Comparison of ENCODE assay signal across 1 cellular context in the genomic region with DNA sequence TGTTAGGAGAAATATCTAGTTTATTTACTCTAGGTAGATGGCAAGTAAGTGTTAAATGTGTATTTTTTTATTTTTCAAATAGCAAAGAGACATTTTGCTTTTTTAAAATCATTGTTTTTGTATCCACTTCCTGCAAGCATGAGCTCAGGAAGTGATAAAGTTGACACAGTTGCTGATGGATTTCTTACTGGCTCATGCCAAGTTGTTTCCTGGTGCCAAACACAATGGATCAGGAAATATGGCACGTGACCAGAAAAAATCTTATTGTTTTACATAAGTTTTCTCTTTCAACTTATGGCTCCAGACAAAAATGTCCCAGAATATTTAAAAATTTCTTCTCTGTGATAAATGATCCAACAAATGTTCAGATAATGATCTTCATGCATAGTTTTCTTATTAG.
TF ChIP-seq lines count a peak whose summit lies in the region.

No MANE protein-coding gene starts in this region.

TF ChIP-seq in GM23338, 12 proteins besides CTCF, POLR2A, EP300 and RAD21 (continued from another document):
- TF ChIP-seq, protein P1, sequence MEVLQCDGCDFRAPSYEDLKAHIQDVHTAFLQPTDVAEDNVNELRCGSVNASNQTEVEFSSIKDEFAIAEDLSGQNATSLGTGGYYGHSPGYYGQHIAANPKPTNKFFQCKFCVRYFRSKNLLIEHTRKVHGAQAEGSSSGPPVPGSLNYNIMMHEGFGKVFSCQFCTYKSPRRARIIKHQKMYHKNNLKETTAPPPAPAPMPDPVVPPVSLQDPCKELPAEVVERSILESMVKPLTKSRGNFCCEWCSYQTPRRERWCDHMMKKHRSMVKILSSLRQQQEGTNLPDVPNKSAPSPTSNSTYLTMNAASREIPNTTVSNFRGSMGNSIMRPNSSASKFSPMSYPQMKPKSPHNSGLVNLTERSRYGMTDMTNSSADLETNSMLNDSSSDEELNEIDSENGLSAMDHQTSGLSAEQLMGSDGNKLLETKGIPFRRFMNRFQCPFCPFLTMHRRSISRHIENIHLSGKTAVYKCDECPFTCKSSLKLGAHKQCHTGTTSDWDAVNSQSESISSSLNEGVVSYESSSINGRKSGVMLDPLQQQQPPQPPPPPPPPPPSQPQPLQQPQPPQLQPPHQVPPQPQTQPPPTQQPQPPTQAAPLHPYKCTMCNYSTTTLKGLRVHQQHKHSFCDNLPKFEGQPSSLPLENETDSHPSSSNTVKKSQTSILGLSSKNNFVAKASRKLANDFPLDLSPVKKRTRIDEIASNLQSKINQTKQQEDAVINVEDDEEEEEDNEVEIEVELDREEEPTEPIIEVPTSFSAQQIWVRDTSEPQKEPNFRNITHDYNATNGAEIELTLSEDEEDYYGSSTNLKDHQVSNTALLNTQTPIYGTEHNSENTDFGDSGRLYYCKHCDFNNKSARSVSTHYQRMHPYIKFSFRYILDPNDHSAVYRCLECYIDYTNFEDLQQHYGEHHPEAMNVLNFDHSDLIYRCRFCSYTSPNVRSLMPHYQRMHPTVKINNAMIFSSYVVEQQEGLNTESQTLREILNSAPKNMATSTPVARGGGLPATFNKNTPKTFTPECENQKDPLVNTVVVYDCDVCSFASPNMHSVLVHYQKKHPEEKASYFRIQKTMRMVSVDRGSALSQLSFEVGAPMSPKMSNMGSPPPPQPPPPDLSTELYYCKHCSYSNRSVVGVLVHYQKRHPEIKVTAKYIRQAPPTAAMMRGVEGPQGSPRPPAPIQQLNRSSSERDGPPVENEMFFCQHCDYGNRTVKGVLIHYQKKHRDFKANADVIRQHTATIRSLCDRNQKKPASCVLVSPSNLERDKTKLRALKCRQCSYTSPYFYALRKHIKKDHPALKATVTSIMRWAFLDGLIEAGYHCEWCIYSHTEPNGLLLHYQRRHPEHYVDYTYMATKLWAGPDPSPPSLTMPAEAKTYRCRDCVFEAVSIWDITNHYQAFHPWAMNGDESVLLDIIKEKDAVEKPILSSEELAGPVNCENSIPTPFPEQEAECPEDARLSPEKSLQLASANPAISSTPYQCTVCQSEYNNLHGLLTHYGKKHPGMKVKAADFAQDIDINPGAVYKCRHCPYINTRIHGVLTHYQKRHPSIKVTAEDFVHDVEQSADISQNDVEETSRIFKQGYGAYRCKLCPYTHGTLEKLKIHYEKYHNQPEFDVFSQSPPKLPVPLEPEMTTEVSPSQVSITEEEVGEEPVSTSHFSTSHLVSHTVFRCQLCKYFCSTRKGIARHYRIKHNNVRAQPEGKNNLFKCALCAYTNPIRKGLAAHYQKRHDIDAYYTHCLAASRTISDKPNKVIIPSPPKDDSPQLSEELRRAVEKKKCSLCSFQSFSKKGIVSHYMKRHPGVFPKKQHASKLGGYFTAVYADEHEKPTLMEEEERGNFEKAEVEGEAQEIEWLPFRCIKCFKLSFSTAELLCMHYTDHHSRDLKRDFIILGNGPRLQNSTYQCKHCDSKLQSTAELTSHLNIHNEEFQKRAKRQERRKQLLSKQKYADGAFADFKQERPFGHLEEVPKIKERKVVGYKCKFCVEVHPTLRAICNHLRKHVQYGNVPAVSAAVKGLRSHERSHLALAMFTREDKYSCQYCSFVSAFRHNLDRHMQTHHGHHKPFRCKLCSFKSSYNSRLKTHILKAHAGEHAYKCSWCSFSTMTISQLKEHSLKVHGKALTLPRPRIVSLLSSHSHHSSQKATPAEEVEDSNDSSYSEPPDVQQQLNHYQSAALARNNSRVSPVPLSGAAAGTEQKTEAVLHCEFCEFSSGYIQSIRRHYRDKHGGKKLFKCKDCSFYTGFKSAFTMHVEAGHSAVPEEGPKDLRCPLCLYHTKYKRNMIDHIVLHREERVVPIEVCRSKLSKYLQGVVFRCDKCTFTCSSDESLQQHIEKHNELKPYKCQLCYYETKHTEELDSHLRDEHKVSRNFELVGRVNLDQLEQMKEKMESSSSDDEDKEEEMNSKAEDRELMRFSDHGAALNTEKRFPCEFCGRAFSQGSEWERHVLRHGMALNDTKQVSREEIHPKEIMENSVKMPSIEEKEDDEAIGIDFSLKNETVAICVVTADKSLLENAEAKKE (CRISPR knock-in tag; IDR thresholded peaks at IDR 0.05) = no peak
